9 cellular contexts compared by ENCODE assay signal in genomic region chr1:101438359-101438758, GRCh38.
DNase-seq lines count a peak whose midpoint lies in the region; ATAC-seq and TF ChIP-seq lines count a peak whose summit lies in the region.
"Had no signal": no experiment of that assay in that cellular context is flagged by ENCODE, and none has a peak within 500 bp of the region (broad histone marks: within the 10 kb centered on the region; RNA-seq: fewer than 3 reads in every experiment).

No MANE protein-coding gene starts in this region.

- H3K27me3 ChIP-seq in sigmoid colon (no peaks in the 10 kb centered on the region), tibial nerve (no peaks in the 10 kb centered on the region)

- H3K36me3 ChIP-seq in sigmoid colon (no peaks in the 10 kb centered on the region), tibial nerve (no peaks in the 10 kb centered on the region)

- no peaks in the 10 kb centered on the region for H3K36me3 Mint-ChIP-seq in mesothelial cell of epicardium
- H3K36me3 Mint-ChIP-seq in activated naive CD4-positive, alpha-beta T cell treated with anti-CD3 and anti-CD28 coated beads, Interleukin-2, amount 10 ng/mL, durations not matched to agents 7 days and 5 days = no peaks in the 10 kb centered on the region
- H3K36me3 Mint-ChIP-seq: CD4-positive, CD25-positive, alpha-beta regulatory T cell had no signal

- H3K4me3 Mint-ChIP-seq in mesothelial cell of epicardium = no peak overlapping the region
- H3K4me3 Mint-ChIP-seq in activated naive CD4-positive, alpha-beta T cell treated with anti-CD3 and anti-CD28 coated beads, Interleukin-2, amount 10 ng/mL, durations not matched to agents 7 days and 5 days = no peak overlapping the region
- H3K4me3 Mint-ChIP-seq: CD4-positive, CD25-positive, alpha-beta regulatory T cell had no signal

- DNase-seq in NCI-H82 (lab: John Stamatoyannopoulos, UW) (peak; percentile 25), NCI-H82 treated with DMSO at 0.1 percent for 48 hours (lab: John Stamatoyannopoulos, UW; ENCODE audit: unreplicated experiment) (no peak), RKO (ENCODE audit: low spot score) (peak; percentile 9), mesothelial cell of epicardium (ENCODE audit: low spot score in 2 of 2, unreplicated experiment in 2 of 2) (no peak), sigmoid colon (no peak), tibial nerve (ENCODE audit: low spot score in 2 of 2) (no peak)
- DNase-seq in activated naive CD4-positive, alpha-beta T cell treated with anti-CD3 and anti-CD28 coated beads, Interleukin-2, amount 10 ng/mL, durations not matched to agents 7 days and 5 days = no peak

- no peaks in the 10 kb centered on the region for H3K27me3 Mint-ChIP-seq in mesothelial cell of epicardium (ENCODE audit: low read depth)
- H3K27me3 Mint-ChIP-seq in activated naive CD4-positive, alpha-beta T cell treated with anti-CD3 and anti-CD28 coated beads, Interleukin-2, amount 10 ng/mL, durations not matched to agents 7 days and 5 days = peaks cover 22% of the 10 kb centered on the region

- TF ChIP-seq CTCF in mesothelial cell of epicardium (IDR thresholded peaks at IDR 0.05; ENCODE audit: unreplicated experiment) (no peak), sigmoid colon (IDR thresholded peaks at IDR 0.05) (no peak), tibial nerve (IDR thresholded peaks at IDR 0.05) (no peak)

- H3K4me1 ChIP-seq in sigmoid colon (no peaks in the 10 kb centered on the region), tibial nerve (no peaks in the 10 kb centered on the region)

- no peak overlapping the region for H3K27ac ChIP-seq in sigmoid colon
- no peak overlapping the region for H3K27ac ChIP-seq in tibial nerve

- H3K4me1 Mint-ChIP-seq in mesothelial cell of epicardium = peaks cover 60% of the 10 kb centered on the region
- H3K4me1 Mint-ChIP-seq in activated naive CD4-positive, alpha-beta T cell treated with anti-CD3 and anti-CD28 coated beads, Interleukin-2, amount 10 ng/mL, durations not matched to agents 7 days and 5 days = no peaks in the 10 kb centered on the region
- H3K4me1 Mint-ChIP-seq: CD4-positive, CD25-positive, alpha-beta regulatory T cell had no signal

- 31 to 50% methylated on average over 3 of the region's 3 CpGs for WGBS in sigmoid colon, 2 donors
- WGBS in tibial nerve, 2 donors = 51 to 55% methylated on average over 3 of the region's 3 CpGs

- no peaks in the 10 kb centered on the region for H3K9me3 Mint-ChIP-seq in mesothelial cell of epicardium
- no peaks in the 10 kb centered on the region for H3K9me3 Mint-ChIP-seq in activated naive CD4-positive, alpha-beta T cell treated with anti-CD3 and anti-CD28 coated beads, Interleukin-2, amount 10 ng/mL, durations not matched to agents 7 days and 5 days

- CTCF ChIA-PET in activated naive CD4-positive, alpha-beta T cell treated with anti-CD3 and anti-CD28 coated beads, Interleukin-2, amount 10 ng/mL, durations not matched to agents 7 days and 5 days (lab: Charles Lee) = interaction anchor here (1.0 to 2.4 kb wide), 6 partner anchors 75 to 308 kb away, joined by 3 to 22 read pairs (median 3); no protein-coding TSS in a partner anchor

- peak; percentile 54 for ATAC-seq in HG02588 (IDR thresholded peaks at IDR 0.05; ENCODE audit: unreplicated experiment)

- peak overlapping the region; percentile 15 for H3K27ac Mint-ChIP-seq in mesothelial cell of epicardium
- H3K27ac Mint-ChIP-seq in activated naive CD4-positive, alpha-beta T cell treated with anti-CD3 and anti-CD28 coated beads, Interleukin-2, amount 10 ng/mL, durations not matched to agents 7 days and 5 days = no peak overlapping the region
- H3K27ac Mint-ChIP-seq: CD4-positive, CD25-positive, alpha-beta regulatory T cell had no signal

- no peak for TF ChIP-seq EP300 in sigmoid colon (IDR thresholded peaks at IDR 0.05)
- TF ChIP-seq EP300 in tibial nerve (IDR thresholded peaks at IDR 0.05) = no peak

- H3K9me3 ChIP-seq in sigmoid colon (no peaks in the 10 kb centered on the region), tibial nerve (no peaks in the 10 kb centered on the region)

- H3K4me3 ChIP-seq in sigmoid colon (no peak overlapping the region), tibial nerve (no peak overlapping the region)

- TF ChIP-seq POLR2A in sigmoid colon (IDR thresholded peaks at IDR 0.05) = no peak
- TF ChIP-seq POLR2A in tibial nerve (IDR thresholded peaks at IDR 0.05) = no peak

- intact Hi-C loops in sigmoid colon (cut with DNase I) = no loop called here

Comparison
In these comparisons a context has a peak if more than half of its experiments do, and no peak if none do; other contexts are left out.
1. DNase-seq: peak in NCI-H82 (single experiment) and RKO (single experiment); none in NCI-H82 treated with DMSO at 0.1 percent for 48 hours (single experiment), mesothelial cell of epicardium (0 of 2), activated naive CD4-positive, alpha-beta T cell treated with anti-CD3 and anti-CD28 coated beads, Interleukin-2, amount 10 ng/mL, durations not matched to agents 7 days and 5 days (single experiment), sigmoid colon (single experiment) and tibial nerve (0 of 2).